In genomic region chr18:76145968-76146367, GRCh38 we compare ENCODE assay signal across 25 cellular contexts.
"Had no signal": no experiment of that assay in that cellular context is flagged by ENCODE, and none has a peak within 500 bp of the region (broad histone marks: within the 10 kb centered on the region; RNA-seq: fewer than 3 reads in every experiment).

No MANE protein-coding gene starts in this region.

- H3K79me2 ChIP-seq: hepatocyte had no signal

- H2AFZ ChIP-seq: hepatocyte, neural progenitor cell had no signal

- H3K9me3 Mint-ChIP-seq: activated B cell treated with CpG ODN at 0.5 μM for 24 hours; activated CD4-positive, alpha-beta memory T cell treated with anti-CD3 and anti-CD28 coated beads, Interleukin-2, amount 10 ng/mL, durations not matched to agents 7 days and 5 days; activated naive CD4-positive, alpha-beta T cell treated with anti-CD3 and anti-CD28 coated beads, Interleukin-2, amount 10 ng/mL, durations not matched to agents 7 days and 5 days; effector memory CD8-positive, alpha-beta T cell; memory B cell had no signal

- H3K36me3 Mint-ChIP-seq: activated naive CD4-positive, alpha-beta T cell treated with anti-CD3 and anti-CD28 coated beads, Interleukin-2, amount 10 ng/mL, durations not matched to agents 7 days and 5 days; memory B cell; neural progenitor cell had no signal

- DNase-seq: activated B cell treated with CpG ODN at 0.5 μM for 24 hours; activated CD4-positive, alpha-beta memory T cell treated with anti-CD3 and anti-CD28 coated beads, Interleukin-2, amount 10 ng/mL, durations not matched to agents 7 days and 5 days; activated CD4-positive, alpha-beta T cell treated with anti-CD3 and anti-CD28 coated beads for 4 hours; activated effector memory CD4-positive, alpha-beta T cell treated with anti-CD3 and anti-CD28 coated beads, Interleukin-2, amount 50 U/mL, for 16 hours; activated naive CD4-positive, alpha-beta T cell treated with anti-CD3 and anti-CD28 coated beads, Interleukin-2, amount 10 ng/mL, durations not matched to agents 7 days and 5 days; activated T-cell treated with anti-CD3 and anti-CD28 coated beads for 4 hours; amygdala; colonic mucosa; dorsolateral prefrontal cortex; effector memory CD8-positive, alpha-beta T cell; foreskin melanocyte; naive B cell; sigmoid colon; stimulated activated CD4-positive, alpha-beta T cell treated with anti-CD3 and anti-CD28 coated beads, Interleukin-15, amount 100 ng/mL, for 24 hours; stimulated activated naive CD4-positive, alpha-beta T cell; T1000; testis; trophoblast cell had no signal

- H3K27ac ChIP-seq: colonic mucosa, dorsolateral prefrontal cortex, hepatocyte, neural progenitor cell, sigmoid colon, testis, vagina had no signal

- H3K4me1 Mint-ChIP-seq: activated B cell treated with CpG ODN at 0.5 μM for 24 hours; activated CD4-positive, alpha-beta memory T cell treated with anti-CD3 and anti-CD28 coated beads, Interleukin-2, amount 10 ng/mL, durations not matched to agents 7 days and 5 days; activated naive CD4-positive, alpha-beta T cell treated with anti-CD3 and anti-CD28 coated beads, Interleukin-2, amount 10 ng/mL, durations not matched to agents 7 days and 5 days; memory B cell; naive B cell had no signal

- H3K36me3 ChIP-seq: colonic mucosa, neural progenitor cell, sigmoid colon, vagina had no signal

- H3K4me3 Mint-ChIP-seq: activated B cell treated with CpG ODN at 0.5 μM for 24 hours; activated CD4-positive, alpha-beta memory T cell treated with anti-CD3 and anti-CD28 coated beads, Interleukin-2, amount 10 ng/mL, durations not matched to agents 7 days and 5 days; activated naive CD4-positive, alpha-beta T cell treated with anti-CD3 and anti-CD28 coated beads, Interleukin-2, amount 10 ng/mL, durations not matched to agents 7 days and 5 days; effector memory CD8-positive, alpha-beta T cell; memory B cell; naive B cell; neural progenitor cell had no signal

- H3K4me1 ChIP-seq: colonic mucosa, neural progenitor cell, sigmoid colon, testis, vagina had no signal

- H3K9me3 ChIP-seq: colonic mucosa, sigmoid colon, testis, vagina had no signal

- H3K27ac Mint-ChIP-seq: activated B cell treated with CpG ODN at 0.5 μM for 24 hours; activated CD4-positive, alpha-beta memory T cell treated with anti-CD3 and anti-CD28 coated beads, Interleukin-2, amount 10 ng/mL, durations not matched to agents 7 days and 5 days; activated naive CD4-positive, alpha-beta T cell treated with anti-CD3 and anti-CD28 coated beads, Interleukin-2, amount 10 ng/mL, durations not matched to agents 7 days and 5 days; effector memory CD8-positive, alpha-beta T cell; memory B cell; naive B cell; neural progenitor cell had no signal

- H3K27me3 ChIP-seq: colonic mucosa, hepatocyte, neural progenitor cell, sigmoid colon, testis, vagina had no signal

- H3K27me3 Mint-ChIP-seq: activated B cell treated with CpG ODN at 0.5 μM for 24 hours; activated CD4-positive, alpha-beta memory T cell treated with anti-CD3 and anti-CD28 coated beads, Interleukin-2, amount 10 ng/mL, durations not matched to agents 7 days and 5 days; activated naive CD4-positive, alpha-beta T cell treated with anti-CD3 and anti-CD28 coated beads, Interleukin-2, amount 10 ng/mL, durations not matched to agents 7 days and 5 days; effector memory CD8-positive, alpha-beta T cell; memory B cell; naive B cell had no signal

- H3K9ac ChIP-seq: neural progenitor cell had no signal

- H3K4me3 ChIP-seq: colonic mucosa, dorsolateral prefrontal cortex, hepatocyte, neural progenitor cell, sigmoid colon, smooth muscle cell, testis, vagina had no signal

- H3K4me2 ChIP-seq: hepatocyte, neural progenitor cell, smooth muscle cell had no signal

- FAIRE-seq: bronchial epithelial cell, endothelial cell of umbilical vein had no signal
